Comparison of ENCODE assay signal across 8 cellular contexts in genomic region chr2:241558532-241559488, GRCh38. TPM values are rescaled to one million over a fixed set of nuclear protein-coding genes. Genes with fewer than 3 reads are reported as not detected.
DNase-seq lines count a peak whose midpoint lies in the region; ATAC-seq and TF ChIP-seq lines count a peak whose summit lies in the region.

A gene with protein sequence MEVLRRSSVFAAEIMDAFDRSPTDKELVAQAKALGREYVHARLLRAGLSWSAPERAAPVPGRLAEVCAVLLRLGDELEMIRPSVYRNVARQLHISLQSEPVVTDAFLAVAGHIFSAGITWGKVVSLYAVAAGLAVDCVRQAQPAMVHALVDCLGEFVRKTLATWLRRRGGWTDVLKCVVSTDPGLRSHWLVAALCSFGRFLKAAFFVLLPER (plus strand): TSS chr2:241558745. CDS start chr2:241559484, 739 bp downstream.

- TF ChIP-seq EP300 in transverse colon (IDR thresholded peaks at IDR 0.05; ENCODE audit: low read depth) = no peak

- peak within 1 kb of the TSS; percentile 90 for H3K4me3 Mint-ChIP-seq in HFFc6

- ATAC-seq in HG03469 (IDR thresholded peaks at IDR 0.05; ENCODE audit: unreplicated experiment) (no peak), HG02852 (IDR thresholded peaks at IDR 0.05; ENCODE audit: unreplicated experiment) (no peak)

- H3K27ac Mint-ChIP-seq in HFFc6 = peak within 1 kb of the TSS; percentile 32; the same call in 1 of the 2 replicates

- peaks cover 6% of the 10 kb centered on the region for H3K9me3 ChIP-seq in WERI-Rb-1 (ENCODE audit: severe bottlenecking)
- H3K9me3 ChIP-seq in esophagus squamous epithelium = peaks cover 0 to 4% (median 0%) of the 10 kb centered on the region in 3 donors
- no peaks in the 10 kb centered on the region for H3K9me3 ChIP-seq in mucosa of stomach (ENCODE audit: control insufficient read depth, low read length)
- peaks cover 0 to 3% of the 10 kb centered on the region in 2 donors for H3K9me3 ChIP-seq in transverse colon

- peak within 1 kb of the TSS; percentile 57 for H3K9ac ChIP-seq in mucosa of stomach (ENCODE audit: low read length)

- H3K27me3 ChIP-seq in WERI-Rb-1 (ENCODE audit: insufficient read depth, low read depth, severe bottlenecking) = no peaks in the 10 kb centered on the region
- H3K27me3 ChIP-seq in esophagus squamous epithelium = peaks cover 0 to 29% (median 0%) of the 10 kb centered on the region in 4 donors
- H3K27me3 ChIP-seq in mucosa of stomach (ENCODE audit: control insufficient read depth, insufficient read depth, low read length) = no peaks in the 10 kb centered on the region
- H3K27me3 ChIP-seq in transverse colon = peaks cover 26% of the 10 kb centered on the region

- TF ChIP-seq CTCF in HFFc6 (IDR thresholded peaks at IDR 0.05) (no peak), WERI-Rb-1 (IDR thresholded peaks at IDR 0.05; ENCODE audit: low read depth, low read length) (no peak), esophagus squamous epithelium (IDR thresholded peaks at IDR 0.05) (no peak), transverse colon (IDR thresholded peaks at IDR 0.05) (no peak)

- peaks cover 19% of the 10 kb centered on the region for H3K9me3 Mint-ChIP-seq in HFFc6

- DNase-seq in Ammon's horn (ENCODE audit: low spot score) = peak; percentile 86
- DNase-seq in HFFc6 = peak; percentile 63
- peak; percentile 86 for DNase-seq in WERI-Rb-1
- DNase-seq in esophagus squamous epithelium (lab: John Stamatoyannopoulos, UW) = no peak
- peak; percentile 75 for DNase-seq in transverse colon

- peaks cover 29% of the 10 kb centered on the region for H3K4me1 Mint-ChIP-seq in HFFc6 (ENCODE audit: low read depth)

- no peaks in the 10 kb centered on the region for H3K36me3 Mint-ChIP-seq in HFFc6 (ENCODE audit: low read depth)

- WGBS in esophagus squamous epithelium, 2 donors = 0 to 1% methylated on average over 2 to 36 of the region's 124 CpGs
- WGBS in transverse colon (ENCODE audit: low coverage in 1 of 2), 2 donors = 1 to 40% methylated on average over 1 to 88 of the region's 124 CpGs

- peak in 2 of 4 donors; percentile 57 to 64 for TF ChIP-seq POLR2A in esophagus squamous epithelium (IDR thresholded peaks at IDR 0.05)
- TF ChIP-seq POLR2A in transverse colon (IDR thresholded peaks at IDR 0.05) = no peak

- H3K27ac ChIP-seq in WERI-Rb-1 (peak within 1 kb of the TSS; percentile 79), esophagus squamous epithelium (peak within 1 kb of the TSS; percentile 82 to 90 (median 88)), transverse colon (peak within 1 kb of the TSS; percentile 68 to 89 (median 88))

- peaks cover 13% of the 10 kb centered on the region for H3K36me3 ChIP-seq in WERI-Rb-1
- peaks cover 0 to 15% (median 0%) of the 10 kb centered on the region in 3 donors for H3K36me3 ChIP-seq in esophagus squamous epithelium
- H3K36me3 ChIP-seq in mucosa of stomach (ENCODE audit: control insufficient read depth, insufficient read depth, low read length) = no peaks in the 10 kb centered on the region
- H3K36me3 ChIP-seq in transverse colon = no peaks in the 10 kb centered on the region

- intact Hi-C loops in esophagus squamous epithelium (cut with DNase I) (no loop called here), transverse colon (cut with DNase I; ENCODE audit: low total_unique reads) (no loop called here)

- H3K4me3 ChIP-seq in WERI-Rb-1 (ENCODE audit: low read depth, low read length) (peak within 1 kb of the TSS; percentile 68), esophagus squamous epithelium (peak within 1 kb of the TSS; percentile 58 to 84 (median 68)), mucosa of stomach (ENCODE audit: low read length) (no peak within 1 kb of the TSS), transverse colon (peak within 1 kb of the TSS; percentile 54 to 80 (median 68))

- H3K4me1 ChIP-seq in esophagus squamous epithelium (peaks cover 37 to 67% (median 38%) of the 10 kb centered on the region in 3 donors), mucosa of stomach (ENCODE audit: control insufficient read depth, insufficient read depth, low read length) (peaks cover 33% of the 10 kb centered on the region), transverse colon (peaks cover 8 to 41% (median 22%) of the 10 kb centered on the region in 4 donors)

- peaks cover 4% of the 10 kb centered on the region for H3K27me3 Mint-ChIP-seq in HFFc6 (ENCODE audit: insufficient read depth)

- in situ Hi-C loops in transverse colon (cut with MboI; ENCODE audit: low pct_ligation_motif_present in 1 of 4, low pct_unique_long_range_greater_than_20kb in 1 of 4, low sequenced_read_pairs in 3 of 4) = no loop called here

RNA-seq across cellular contexts. Expression of the gene that starts here (rescaled TPM):
- 10 to 100 TPM; 26.3 to 42.4 (median 29.1) TPM for total RNA-seq in HFFc6 (2021; fragmentation: NEBNext Ultra II Directional; extraction: Animal tissue kit (Norgen Biotek cat#: 25700))
- total RNA-seq in esophagus squamous epithelium = 10 to 100 TPM; 35.5 to 57.1 (median 51.2) TPM
- 10 to 100 TPM; 21.0 to 84.2 (median 24.4) TPM for total RNA-seq in transverse colon
